Comparison of ENCODE assay signal across 8 cellular contexts in genomic region chr1:101238681-101239094, GRCh38. TPM values are rescaled to one million over a fixed set of nuclear protein-coding genes. Genes with fewer than 3 reads are reported as not detected.
DNase-seq lines count a peak whose midpoint lies in the region; ATAC-seq and TF ChIP-seq lines count a peak whose summit lies in the region.

No MANE protein-coding gene starts in this region.

- no peak for TF ChIP-seq POLR2A in gastroesophageal sphincter (IDR thresholded peaks at IDR 0.05)

- H3K27me3 ChIP-seq in HUES6 (ENCODE audit: control insufficient read depth, insufficient read depth, low read length) (peaks cover 45% of the 10 kb centered on the region), SJCRH30 (no peaks in the 10 kb centered on the region), gastroesophageal sphincter (no peaks in the 10 kb centered on the region)

- H3K27ac ChIP-seq in HUES6 (ENCODE audit: low read depth, low read length) (no peak overlapping the region), SJCRH30 (no peak overlapping the region), gastroesophageal sphincter (peak overlapping the region in 3 of 4 donors; percentile 65 to 84 (median 82))

- no peak for TF ChIP-seq EP300 in gastroesophageal sphincter (IDR thresholded peaks at IDR 0.05)

- peak; percentile 10 for ATAC-seq in GM18511 (IDR thresholded peaks at IDR 0.05; ENCODE audit: unreplicated experiment)
- ATAC-seq in gastroesophageal sphincter, result peak; percentile 66

- H3K4me1 ChIP-seq in HUES6 (ENCODE audit: control insufficient read depth, insufficient read depth, low read length) (peaks cover 11% of the 10 kb centered on the region), SJCRH30 (peaks cover 9% of the 10 kb centered on the region), gastroesophageal sphincter (peaks cover 0 to 24% (median 4%) of the 10 kb centered on the region in 3 donors)

- 5% methylated on average over 15 of the region's 17 CpGs; no CpG with 5 or more reads in 1 of the 2 donors for WGBS in gastroesophageal sphincter (ENCODE audit: low coverage in 1 of 2), 2 donors

- peak; percentile 82 to 97 (median 86) for TF ChIP-seq CTCF in gastroesophageal sphincter (IDR thresholded peaks at IDR 0.05)

- peak overlapping the region; percentile 76; the same call in 1 of the 2 replicates for H3K4me3 ChIP-seq in HUES6 (ENCODE audit: low read depth, low read length)
- H3K4me3 ChIP-seq in SJCRH30, result peak overlapping the region; percentile 67
- H3K4me3 ChIP-seq in gastroesophageal sphincter, result peak overlapping the region; percentile 52 to 70

- H3K9me3 ChIP-seq in HUES6 (ENCODE audit: control insufficient read depth, insufficient read depth, low read depth, low read length), result no peaks in the 10 kb centered on the region
- H3K9me3 ChIP-seq in SJCRH30 (replicated peaks), result no peaks in the 10 kb centered on the region
- no peaks in the 10 kb centered on the region for H3K9me3 ChIP-seq in gastroesophageal sphincter

- H3K9ac ChIP-seq in HUES6 (ENCODE audit: low read length), result no peak overlapping the region

- H3K36me3 ChIP-seq in HUES6 (ENCODE audit: control insufficient read depth, insufficient read depth, low read length) (peaks cover 5% of the 10 kb centered on the region; the same call in 1 of the 2 replicates), SJCRH30 (peaks cover 30% of the 10 kb centered on the region), gastroesophageal sphincter (peaks cover 0 to 20% of the 10 kb centered on the region in 2 donors)

- DNase-seq in AG08396 (ENCODE audit: low spot score) (peak; percentile 90), SJCRH30 (peak; percentile 88 to 94), nucleus accumbens (lab: John Stamatoyannopoulos, UW) (peak in 50 of 56 donors; percentile 13 to 85 (median 45)), stromal cell of bone marrow (ENCODE audit: low read depth) (peak; percentile 89)
- DNase-seq in activated naive CD4-positive, alpha-beta T cell (lab: John Stamatoyannopoulos, UW), result peak; percentile 69 to 86 (median 76)

RNA-seq across cellular contexts. Expression of gene S1PR1, which starts 1.9 kb away (rescaled TPM):
- 21.6 and 22.4 TPM in 2 replicates for total RNA-seq in SJCRH30 (2014; rRNA removed; shearing (Covaris generic))
- total RNA-seq in gastroesophageal sphincter, result 10 to 100 TPM; 13.9 to 73.6 (median 47.8) TPM

Comparison
In these comparisons a context has a peak if more than half of its experiments do, and no peak if none do; other contexts are left out.
1. H3K27ac ChIP-seq: peak in gastroesophageal sphincter (3 of 4); none in HUES6 (single experiment) and SJCRH30 (single experiment).
2. Peak in every context shown above with its lines, with median percentiles within 50 percentile points of each other: DNase-seq and H3K4me3 ChIP-seq.